ENCODE assay signal across 21 cellular contexts in genomic region chr5:67730917-67731474, GRCh38.
"Had no signal": no experiment of that assay in that cellular context is flagged by ENCODE, and none has a peak within 500 bp of the region (broad histone marks: within the 10 kb centered on the region; RNA-seq: fewer than 3 reads in every experiment).

No MANE protein-coding gene starts in this region.

- H3K9me3 ChIP-seq: mucosa of descending colon, neutrophil, stomach, upper lobe of left lung had no signal

- H3K4me3 Mint-ChIP-seq: activated CD4-positive, alpha-beta memory T cell treated with anti-CD3 and anti-CD28 coated beads for 36 hours; activated T-helper 1 cell treated with anti-CD3 and anti-CD28 coated beads, Interleukin-12 subunit alpha, Interleukin-12 subunit beta, Interleukin-2, Interleukin-4 antibody, amounts not matched to agents 30 ng/mL and 10 ng/mL and 1 ng/mL, durations not matched to agents 14 hours and 24 hours and 36 hours; naive B cell had no signal

- H3K36me3 ChIP-seq: adrenal gland, neutrophil, stomach, upper lobe of left lung had no signal

- H3K4me1 Mint-ChIP-seq: naive B cell had no signal

- H3K4me1 ChIP-seq: adrenal gland, upper lobe of left lung had no signal

- H3K9me3 Mint-ChIP-seq: activated CD4-positive, alpha-beta memory T cell treated with anti-CD3 and anti-CD28 coated beads for 36 hours; activated naive CD4-positive, alpha-beta T cell treated with anti-CD3 and anti-CD28 coated beads, Interleukin-2, amount 50 U/mL, for 72 hours; activated T-helper 1 cell treated with anti-CD3 and anti-CD28 coated beads, Interleukin-12 subunit alpha, Interleukin-12 subunit beta, Interleukin-2, Interleukin-4 antibody, amounts not matched to agents 30 ng/mL and 10 ng/mL and 1 ng/mL, durations not matched to agents 14 hours and 24 hours and 36 hours had no signal

- H3K4me2 ChIP-seq: hepatocyte had no signal

- H3K36me3 Mint-ChIP-seq: activated CD4-positive, alpha-beta memory T cell treated with anti-CD3 and anti-CD28 coated beads for 36 hours; activated naive CD4-positive, alpha-beta T cell treated with anti-CD3 and anti-CD28 coated beads, Interleukin-2, amount 50 U/mL, for 72 hours; naive B cell had no signal

- H3K79me2 ChIP-seq: hepatocyte had no signal

- H3K4me3 ChIP-seq: adrenal gland, hepatocyte, mucosa of descending colon, stomach, upper lobe of left lung had no signal

- ATAC-seq: activated naive CD4-positive, alpha-beta T cell treated with anti-CD3 and anti-CD28 coated beads, Interleukin-2, amount 50 U/mL, for 72 hours; mucosa of descending colon had no signal

- H3K27ac Mint-ChIP-seq: activated CD4-positive, alpha-beta memory T cell treated with anti-CD3 and anti-CD28 coated beads for 36 hours; activated naive CD4-positive, alpha-beta T cell treated with anti-CD3 and anti-CD28 coated beads, Interleukin-2, amount 50 U/mL, for 72 hours; activated T-helper 1 cell treated with anti-CD3 and anti-CD28 coated beads, Interleukin-12 subunit alpha, Interleukin-12 subunit beta, Interleukin-2, Interleukin-4 antibody, amounts not matched to agents 30 ng/mL and 10 ng/mL and 1 ng/mL, durations not matched to agents 14 hours and 24 hours and 36 hours; naive B cell had no signal

- DNase-seq: activated CD4-positive, alpha-beta memory T cell treated with anti-CD3 and anti-CD28 coated beads for 36 hours; activated gamma-delta T cell treated with Interleukin-2 at 50 U/mL for 16 hours; activated T-cell treated with anti-CD3 and anti-CD28 coated beads for 4 hours; adrenal gland; effector memory CD4-positive, alpha-beta T cell; foreskin fibroblast; islet precursor cell; mucosa of descending colon; naive B cell; posterior cingulate gyrus; stimulated activated CD4-positive, alpha-beta T cell treated with anti-CD3 and anti-CD28 coated beads, Interleukin-2, amount 100 ng/mL, for 24 hours; stomach; SW 1271; T-helper 2 cell; upper lobe of left lung had no signal

- H3K27ac ChIP-seq: adrenal gland, epithelial cell of prostate, hepatocyte, neutrophil, stomach, upper lobe of left lung, VCaP had no signal

- H3K27me3 ChIP-seq: adrenal gland, hepatocyte, neutrophil, stomach, upper lobe of left lung had no signal
